In genomic region chr22:40177738-40178416, GRCh38 we compare ENCODE assay signal across 8 cellular contexts. TPM values are rescaled to one million over a fixed set of nuclear protein-coding genes. Genes with fewer than 3 reads are reported as not detected.
DNase-seq lines count a peak whose midpoint lies in the region; ATAC-seq and TF ChIP-seq lines count a peak whose summit lies in the region.

TNRC6B (plus strand) TSS chr22:40177925; CDS start chr22:40178136, 211 bp downstream.

- H3K27me3 ChIP-seq in CD4-positive, CD25-positive, alpha-beta regulatory T cell (ENCODE audit: control insufficient read depth, insufficient read depth, low read length) = no peaks in the 10 kb centered on the region
- no peaks in the 10 kb centered on the region for H3K27me3 ChIP-seq in lower lobe of right lung (ENCODE audit: low read depth)

- peaks cover 11% of the 10 kb centered on the region for H3K27me3 Mint-ChIP-seq in CD4-positive, CD25-positive, alpha-beta regulatory T cell

- peak within 1 kb of the TSS; percentile 100 for H3K4me3 ChIP-seq in CD4-positive, CD25-positive, alpha-beta regulatory T cell (ENCODE audit: low read depth, low read length)
- H3K4me3 ChIP-seq in lower lobe of right lung = peak within 1 kb of the TSS; percentile 60

- ATAC-seq in CD4-positive, CD25-positive, alpha-beta regulatory T cell (ENCODE audit: low read depth in 2 of 2) = peak; percentile 88 to 90
- ATAC-seq in GM19397 (IDR thresholded peaks at IDR 0.05; ENCODE audit: unreplicated experiment) (peak; percentile 79), HG03571 (IDR thresholded peaks at IDR 0.05; ENCODE audit: unreplicated experiment) (peak; percentile 76), lower lobe of right lung (peak; percentile 99)

- peak within 1 kb of the TSS; percentile 54 to 92 (median 86) for H3K27ac Mint-ChIP-seq in CD4-positive, CD25-positive, alpha-beta regulatory T cell

- peak; percentile 73 to 98 (median 91) for DNase-seq in CD4-positive, CD25-positive, alpha-beta regulatory T cell
- DNase-seq in NCI-H82 (lab: John Stamatoyannopoulos, UW) (peak; percentile 96), lower lobe of right lung (no peak)
- peak; percentile 56 to 64 for DNase-seq in activated CD4-positive, alpha-beta T cell treated with anti-CD3 and anti-CD28 coated beads, Interleukin-2, amount 50 U/mL, for 4 hours
- DNase-seq in effector CD8-positive, alpha-beta T cell (lab: John Stamatoyannopoulos, UW) = peak; percentile 52
- peak; percentile 50 to 69 (median 67) for DNase-seq in stimulated activated CD4-positive, alpha-beta T cell treated with anti-CD3 and anti-CD28 coated beads, TNF-alpha, amount 100 ng/mL, for 48 hours (ENCODE audit: low read depth in 3 of 3)

- H3K9me3 Mint-ChIP-seq in CD4-positive, CD25-positive, alpha-beta regulatory T cell = no peaks in the 10 kb centered on the region

- no peaks in the 10 kb centered on the region for H3K9me3 ChIP-seq in CD4-positive, CD25-positive, alpha-beta regulatory T cell (ENCODE audit: control insufficient read depth in 2 of 2, low read length in 2 of 2)
- H3K9me3 ChIP-seq in lower lobe of right lung = no peaks in the 10 kb centered on the region

- TF ChIP-seq CTCF in lower lobe of right lung (IDR thresholded peaks at IDR 0.05) = no peak

- H3K4me1 Mint-ChIP-seq in CD4-positive, CD25-positive, alpha-beta regulatory T cell = peaks cover 28 to 60% (median 49%) of the 10 kb centered on the region in 4 donors

- H3K4me3 Mint-ChIP-seq in CD4-positive, CD25-positive, alpha-beta regulatory T cell = peak within 1 kb of the TSS; percentile 87 to 98 (median 90)

- no peaks in the 10 kb centered on the region for H3K36me3 ChIP-seq in CD4-positive, CD25-positive, alpha-beta regulatory T cell (ENCODE audit: control insufficient read depth, insufficient read depth, low read length)
- no peaks in the 10 kb centered on the region for H3K36me3 ChIP-seq in lower lobe of right lung

- intact Hi-C loops in lower lobe of right lung (cut with DNase I) = no loop called here

- H3K4me1 ChIP-seq in CD4-positive, CD25-positive, alpha-beta regulatory T cell (ENCODE audit: control insufficient read depth, insufficient read depth, low read length, poor library complexity, severe bottlenecking) = peaks cover 69% of the 10 kb centered on the region
- peaks cover 53% of the 10 kb centered on the region for H3K4me1 ChIP-seq in lower lobe of right lung

- no peaks in the 10 kb centered on the region for H3K36me3 Mint-ChIP-seq in CD4-positive, CD25-positive, alpha-beta regulatory T cell

- peak within 1 kb of the TSS; percentile 81 for H3K27ac ChIP-seq in CD4-positive, CD25-positive, alpha-beta regulatory T cell (ENCODE audit: insufficient read depth, low read length, poor library complexity, severe bottlenecking)
- peak within 1 kb of the TSS; percentile 76 for H3K27ac ChIP-seq in lower lobe of right lung

RNA-seq across cellular contexts. Expression of gene TNRC6B, which starts in this region (rescaled TPM):
- 144 TPM for total RNA-seq in CD4-positive, CD25-positive, alpha-beta regulatory T cell
- polyA plus RNA-seq in CD4-positive, CD25-positive, alpha-beta regulatory T cell = 10 to 100 TPM; 50.6 to 79.7 (median 65.1) TPM
- total RNA-seq in lower lobe of right lung = 54.6 TPM
